Comparison of ENCODE assay signal across 17 cellular contexts in genomic region chr11:34278708-34279297, GRCh38.
DNase-seq lines count a peak whose midpoint lies in the region; ATAC-seq, FAIRE-seq and TF ChIP-seq lines count a peak whose summit lies in the region.
"Had no signal": no experiment of that assay in that cellular context is flagged by ENCODE, and none has a peak within 500 bp of the region (broad histone marks: within the 10 kb centered on the region; RNA-seq: fewer than 3 reads in every experiment).

No MANE protein-coding gene starts in this region.

- no peak for TF ChIP-seq POLR2A in GM12891 (IDR thresholded peaks at IDR 0.05; ENCODE audit: low read depth, low read length)

- peak; percentile 62 for FAIRE-seq in GM12891 (lab: Jason Lieb, UNC)

- H3K9me3 ChIP-seq in cardiac muscle cell (ENCODE audit: low read depth) = no peaks in the 10 kb centered on the region
- H3K9me3 ChIP-seq: BE2C, MG63, neutrophil had no signal

- ATAC-seq in GM19463 (IDR thresholded peaks at IDR 0.05; ENCODE audit: unreplicated experiment) = peak; percentile 85
- peak; percentile 86 for ATAC-seq in HG03064 (IDR thresholded peaks at IDR 0.05; ENCODE audit: low read depth, unreplicated experiment)
- no peak for ATAC-seq in GM21576 (IDR thresholded peaks at IDR 0.05; ENCODE audit: unreplicated experiment)

- no peaks in the 10 kb centered on the region for H3K27me3 ChIP-seq in cardiac muscle cell
- H3K27me3 ChIP-seq: BE2C, MG63, neutrophil had no signal

- peak; percentile 25 for DNase-seq in GM12891 (ENCODE audit: insufficient read length, low spot score)
- DNase-seq in cardiac muscle cell (ENCODE audit: low read depth in 1 of 2, low spot score in 1 of 2) = no peak
- DNase-seq in head of caudate nucleus = no peak
- DNase-seq in HUDEP-2 (lab: John Stamatoyannopoulos, UW; ENCODE audit: unreplicated experiment in 76 of 76) = no peak
- DNase-seq in activated CD4-positive, alpha-beta T cell treated with anti-CD3 and anti-CD28 coated beads, Interleukin-2, amount 50 U/mL, for 4 hours = no peak
- DNase-seq: activated naive CD4-positive, alpha-beta T cell treated with anti-CD3 and anti-CD28 coated beads, Interleukin-2, amount 10 ng/mL, durations not matched to agents 7 days and 5 days; BE2C; caudate nucleus; HCEC 1CT; mesenchymal stem cell; MG63; NCI-H446 treated with DMSO at 0.1 percent for 48 hours; stimulated activated CD4-positive, alpha-beta T cell treated with anti-CD3 and anti-CD28 coated beads, Interleukin-12 subunit alpha, Interleukin-12 subunit beta, amount 100 ng/mL, for 4 hours had no signal

- intact Hi-C loops in head of caudate nucleus (cut with DNase I) = no loop called here

- no peak overlapping the region for H3K4me3 ChIP-seq in cardiac muscle cell
- H3K4me3 ChIP-seq: MG63 had no signal

- peaks cover 15% of the 10 kb centered on the region for H3K4me1 ChIP-seq in cardiac muscle cell (ENCODE audit: low read depth)

- H3K36me3 ChIP-seq in cardiac muscle cell = no peaks in the 10 kb centered on the region
- H3K36me3 ChIP-seq: BE2C, MG63, neutrophil had no signal

- no peak for TF ChIP-seq CTCF in cardiac muscle cell (IDR thresholded peaks at IDR 0.05; ENCODE audit: low read depth, low read length)

- H3K27ac ChIP-seq in cardiac muscle cell = peak overlapping the region; percentile 31
- H3K27ac ChIP-seq: neutrophil had no signal

TF ChIP-seq in GM12891, 5 proteins besides CTCF, POLR2A, EP300 and RAD21:
- TF ChIP-seq SPI1 (IDR thresholded peaks at IDR 0.05; ENCODE audit: low read depth, low read length) = no peak
- TF ChIP-seq PAX5 (IDR thresholded peaks at IDR 0.05; ENCODE audit: insufficient read depth, low read length, severe bottlenecking) = no peak
- no peak for TF ChIP-seq TAF1 (IDR thresholded peaks at IDR 0.05; ENCODE audit: low read depth, low read length)
- TF ChIP-seq POU2F2 (IDR thresholded peaks at IDR 0.05; ENCODE audit: low read depth, low read length) = no peak
- TF ChIP-seq POLR2AphosphoS5 (IDR thresholded peaks at IDR 0.05; ENCODE audit: low read depth, low read length) = no peak
